8 cellular contexts compared by ENCODE assay signal in genomic region chr9:91775011-91775707, GRCh38.
DNase-seq lines count a peak whose midpoint lies in the region; ATAC-seq lines count a peak whose summit lies in the region.

No MANE protein-coding gene starts in this region.

- peak; percentile 73 for DNase-seq in AG08396 (ENCODE audit: low spot score)
- peak; percentile 66 for DNase-seq in NCI-H1694 treated with DMSO at 0.1 percent for 48 hours (lab: John Stamatoyannopoulos, UW)
- DNase-seq in activated CD4-positive, CD25-positive, alpha-beta regulatory T cell (lab: John Stamatoyannopoulos, UW), result peak in 3 of 4 experiments; percentile 5 to 18 (median 12)
- peak in 34 of 61 donors; percentile 3 to 49 (median 18) for DNase-seq in caudate nucleus (lab: John Stamatoyannopoulos, UW)
- DNase-seq in left lobe of liver (ENCODE audit: low spot score), result peak; percentile 51
- DNase-seq in stimulated activated CD8-positive, alpha-beta memory T cell treated with anti-CD3 and anti-CD28 coated beads, Interleukin-12 subunit alpha, Interleukin-12 subunit beta, amount 100 ng/mL, for 1 hour (ENCODE audit: low read depth), result peak; percentile 30
- no peak for DNase-seq in cerebellum (ENCODE audit: low spot score)

- no peak overlapping the region for H3K27ac ChIP-seq in caudate nucleus (ENCODE audit: low read depth, low read length)

- ATAC-seq in GM18909 (IDR thresholded peaks at IDR 0.05; ENCODE audit: poor library complexity, unreplicated experiment) (peak; percentile 61), left lobe of liver (peak; percentile 90)
